Comparison of ENCODE assay signal across 1 cellular context in genomic region chr7:130461256-130461655, GRCh38.
TF ChIP-seq lines count a peak whose summit lies in the region.

No MANE protein-coding gene starts in this region.

TF ChIP-seq in GM23338, 12 proteins besides CTCF, POLR2A, EP300 and RAD21 (continued from another document):
- TF ChIP-seq ZNF462 (CRISPR knock-in tag; IDR thresholded peaks at IDR 0.05) (no peak), CREB1 (CRISPR knock-in tag; IDR thresholded peaks at IDR 0.05; ENCODE audit: low read depth) (no peak), JUNB (IDR thresholded peaks at IDR 0.05; ENCODE audit: unreplicated experiment) (no peak)
